ENCODE assay signal across 8 cellular contexts in the genomic region with DNA sequence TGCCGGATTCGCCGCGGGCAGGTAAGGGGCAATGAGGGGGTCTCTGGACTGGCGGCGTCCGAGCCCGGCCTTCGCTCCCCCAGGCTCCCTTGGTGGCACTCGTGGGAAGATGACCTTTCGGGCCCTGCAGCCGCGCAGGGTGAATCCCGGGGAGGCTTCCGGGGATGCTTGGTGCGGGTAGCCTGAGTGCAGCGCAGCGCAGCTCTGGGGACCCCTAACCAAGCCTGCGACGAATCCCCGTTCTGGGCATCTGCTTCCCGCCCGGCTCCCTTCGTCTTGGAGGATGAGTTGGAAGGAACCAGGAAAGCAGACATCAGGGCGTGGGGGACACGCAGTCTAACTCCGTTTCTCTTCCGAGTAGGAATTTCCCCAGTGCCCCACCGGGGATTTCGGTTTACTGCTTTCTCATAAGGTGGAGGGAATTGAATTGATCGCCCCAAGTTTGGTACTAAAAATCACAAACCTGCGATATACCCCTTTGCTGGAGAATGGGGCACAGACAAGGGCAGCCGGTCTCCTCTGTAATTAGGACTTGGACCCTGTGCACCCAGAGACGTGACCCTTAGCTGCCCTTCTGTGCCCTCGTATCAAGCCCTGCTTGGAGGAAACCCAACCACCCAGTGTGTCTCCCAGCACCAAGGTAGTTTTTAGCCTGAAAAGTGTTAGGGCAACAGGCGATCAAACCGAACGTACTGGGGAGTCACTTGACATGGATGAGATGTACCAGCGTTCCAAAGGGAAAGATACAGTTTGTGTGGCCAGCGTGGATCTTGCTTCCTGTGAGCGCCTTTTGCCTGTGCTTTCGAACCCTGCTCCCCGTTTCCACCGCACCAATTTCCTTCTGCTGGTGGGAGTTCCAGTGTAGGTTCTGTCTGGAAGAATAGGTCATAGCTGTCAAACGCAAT. TPM values are rescaled to one million over a fixed set of nuclear protein-coding genes. Genes with fewer than 3 reads are reported as not detected.
A peak's percentile ranks its signal among the peaks of the same experiment; 100 is the strongest.
DNase-seq lines count a peak whose midpoint lies in the region; ATAC-seq and TF ChIP-seq lines count a peak whose summit lies in the region.

No MANE protein-coding gene starts in this region.

- DNase-seq in GM12865 (ENCODE audit: low read depth) (no peak), lung (ENCODE audit: low spot score) (no peak), transverse colon (no peak), pons (ENCODE audit: low spot score) (no peak), NCI-H1694 treated with DMSO at 0.1 percent for 48 hours (lab: John Stamatoyannopoulos, UW) (no peak)
- DNase-seq in activated naive CD8-positive, alpha-beta T cell treated with anti-CD3 and anti-CD28 coated beads, Interleukin-2, amount 10 ng/mL, durations not matched to agents 7 days and 5 days, result no peak

- no peaks in the 10 kb centered on the region for H3K27me3 ChIP-seq in lung (ENCODE audit: control insufficient read depth, insufficient read depth)
- H3K27me3 ChIP-seq in transverse colon, result peaks cover 77% of the 10 kb centered on the region

- H3K4me3 ChIP-seq in GM12865 (ENCODE audit: low read depth, low read length) (peak overlapping the region; percentile 46), lung (peak overlapping the region; percentile 51), transverse colon (peak overlapping the region in 3 of 4 donors; percentile 23 to 56 (median 42))

- peaks cover 89% of the 10 kb centered on the region for H3K27me3 Mint-ChIP-seq in activated naive CD8-positive, alpha-beta T cell treated with anti-CD3 and anti-CD28 coated beads, Interleukin-2, amount 10 ng/mL, durations not matched to agents 7 days and 5 days

- no peaks in the 10 kb centered on the region for H3K9me3 Mint-ChIP-seq in activated naive CD8-positive, alpha-beta T cell treated with anti-CD3 and anti-CD28 coated beads, Interleukin-2, amount 10 ng/mL, durations not matched to agents 7 days and 5 days

- H3K36me3 ChIP-seq in lung (ENCODE audit: control insufficient read depth in 2 of 2, insufficient read depth in 2 of 2, low read length in 2 of 2), result no peaks in the 10 kb centered on the region
- no peaks in the 10 kb centered on the region for H3K36me3 ChIP-seq in transverse colon

- 20 to 29% methylated on average over 45 of the region's 45 CpGs for WGBS in lung, 2 donors
- WGBS in transverse colon (ENCODE audit: low coverage in 1 of 2), 2 donors, result 41% methylated on average over 45 of the region's 45 CpGs; no CpG with 5 or more reads in 1 of the 2 donors

- ATAC-seq in HG02759 (IDR thresholded peaks at IDR 0.05; ENCODE audit: unreplicated experiment), result peak; percentile 16
- ATAC-seq in activated naive CD8-positive, alpha-beta T cell treated with anti-CD3 and anti-CD28 coated beads, Interleukin-2, amount 10 ng/mL, durations not matched to agents 7 days and 5 days (ENCODE audit: low read depth), result no peak
- no peak for ATAC-seq in lung (ENCODE audit: insufficient read depth, low FRiP score)
- ATAC-seq in HG02885 (IDR thresholded peaks at IDR 0.05; ENCODE audit: poor library complexity, unreplicated experiment), result no peak

- H3K27ac ChIP-seq in lung (ENCODE audit: low read depth in 1 of 2, low read length in 1 of 2), result no peak overlapping the region
- H3K27ac ChIP-seq in transverse colon, result no peak overlapping the region

- TF ChIP-seq CTCF in GM12865 (IDR thresholded peaks at IDR 0.05; ENCODE audit: insufficient read depth, low read depth, low read length, missing control alignments) (no peak), lung (IDR thresholded peaks at IDR 0.05; ENCODE audit: control extremely low read depth, extremely low read depth) (no peak), transverse colon (IDR thresholded peaks at IDR 0.05) (no peak)

- H3K9me3 ChIP-seq in lung (ENCODE audit: control insufficient read depth in 2 of 2, insufficient read depth in 1 of 2, low read length in 1 of 2) (no peaks in the 10 kb centered on the region), transverse colon (no peaks in the 10 kb centered on the region)

- no peak for TF ChIP-seq EP300 in transverse colon (IDR thresholded peaks at IDR 0.05; ENCODE audit: low read depth)

- no peak for TF ChIP-seq POLR2A in transverse colon (IDR thresholded peaks at IDR 0.05)

- POLR2A ChIA-PET in activated naive CD8-positive, alpha-beta T cell treated with anti-CD3 and anti-CD28 coated beads, Interleukin-2, amount 10 ng/mL, durations not matched to agents 7 days and 5 days (lab: Charles Lee), result interaction anchor here (0.8 kb wide), 1 partner anchor 52 kb away, joined by 3 read pairs; a partner anchor contains a TSS

- in situ Hi-C loops in transverse colon (cut with MboI; ENCODE audit: low pct_ligation_motif_present in 1 of 4, low pct_unique_long_range_greater_than_20kb in 1 of 4, low sequenced_read_pairs in 3 of 4), result loop anchor here in 1 of 4 donors (25.0 kb wide), 1 partner anchor 313 kb away; no protein-coding TSS in a partner anchor

- no peak overlapping the region for H3K27ac Mint-ChIP-seq in activated naive CD8-positive, alpha-beta T cell treated with anti-CD3 and anti-CD28 coated beads, Interleukin-2, amount 10 ng/mL, durations not matched to agents 7 days and 5 days

- intact Hi-C loops in transverse colon (cut with DNase I; ENCODE audit: low total_unique reads), result no loop called here

- no peaks in the 10 kb centered on the region for H3K36me3 Mint-ChIP-seq in activated naive CD8-positive, alpha-beta T cell treated with anti-CD3 and anti-CD28 coated beads, Interleukin-2, amount 10 ng/mL, durations not matched to agents 7 days and 5 days

- peaks cover 0 to 6% of the 10 kb centered on the region in 2 donors for H3K4me1 ChIP-seq in lung (ENCODE audit: control insufficient read depth in 2 of 2, insufficient read depth in 2 of 2, low read length in 2 of 2)
- peaks cover 5 to 13% (median 10%) of the 10 kb centered on the region in 4 donors for H3K4me1 ChIP-seq in transverse colon

- peak overlapping the region; percentile 55 for H3K4me3 Mint-ChIP-seq in activated naive CD8-positive, alpha-beta T cell treated with anti-CD3 and anti-CD28 coated beads, Interleukin-2, amount 10 ng/mL, durations not matched to agents 7 days and 5 days

- peaks cover 6% of the 10 kb centered on the region for H3K4me1 Mint-ChIP-seq in activated naive CD8-positive, alpha-beta T cell treated with anti-CD3 and anti-CD28 coated beads, Interleukin-2, amount 10 ng/mL, durations not matched to agents 7 days and 5 days

RNA-seq across cellular contexts. Expression of a gene that starts 1.0 kb away (rescaled TPM):
- under 1 TPM in 1 of 2 experiments, not detected in 1; 0.14 TPM for total RNA-seq in activated naive CD8-positive, alpha-beta T cell treated with anti-CD3 and anti-CD28 coated beads, Interleukin-2, amount 10 ng/mL, durations not matched to agents 7 days and 5 days
- total RNA-seq in lung, result 10 to 100 TPM in 1 of 2 donors, 1 to 10 TPM in 1; 8.1 to 37.3 TPM
- under 1 TPM; 0.55 to 0.77 TPM for polyA plus RNA-seq in lung
- total RNA-seq in transverse colon, result 1 to 10 TPM in 1 of 4 donors, under 1 TPM in 1, not detected in 2; 0.48 to 1.4 TPM

RNA-seq across cellular contexts. Expression of a gene that starts 52.0 kb away (rescaled TPM):
- total RNA-seq in activated naive CD8-positive, alpha-beta T cell treated with anti-CD3 and anti-CD28 coated beads, Interleukin-2, amount 10 ng/mL, durations not matched to agents 7 days and 5 days, result 10 to 100 TPM; 10.1 to 11.9 TPM
- 1 to 10 TPM; 5.7 to 8.6 TPM for total RNA-seq in lung
- 1 to 10 TPM in 1 of 2 donors, under 1 TPM in 1; 0.60 to 8.8 TPM for polyA plus RNA-seq in lung
- 1 to 10 TPM; 1.1 to 8.1 (median 2.2) TPM for total RNA-seq in transverse colon
